ENCODE assay signal across 33 cellular contexts in the genomic region with DNA sequence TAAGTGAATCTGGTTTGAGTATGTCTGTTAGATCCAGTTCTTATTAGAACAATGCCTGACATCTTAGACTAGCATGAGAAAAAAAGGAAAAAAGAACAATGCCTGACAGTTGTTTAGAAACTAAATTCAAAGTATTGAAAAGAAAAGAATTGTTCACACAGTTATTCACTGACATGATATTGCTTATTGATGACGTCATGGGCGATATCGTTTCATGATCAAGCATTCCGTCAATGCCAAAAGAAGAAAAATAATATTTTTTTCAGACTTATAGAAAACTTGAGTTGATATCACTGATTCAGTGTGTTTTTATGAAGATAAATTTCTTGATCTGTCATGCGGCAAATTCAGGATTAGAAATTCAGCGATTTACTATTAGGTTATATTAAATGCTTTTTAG.
A peak's percentile ranks its signal among the peaks of the same experiment; 100 is the strongest.
DNase-seq lines count a peak whose midpoint lies in the region; ATAC-seq, FAIRE-seq and TF ChIP-seq lines count a peak whose summit lies in the region.
"Had no signal": no experiment of that assay in that cellular context is flagged by ENCODE, and none has a peak within 500 bp of the region (broad histone marks: within the 10 kb centered on the region; RNA-seq: fewer than 3 reads in every experiment).

No MANE protein-coding gene starts in this region.

- H3K27ac ChIP-seq in HepG2 (ENCODE audit: extremely low read length, insufficient read depth, low read length), result no peak overlapping the region
- no peak overlapping the region for H3K27ac ChIP-seq in right lobe of liver
- no peak overlapping the region for H3K27ac ChIP-seq in K562 (ENCODE audit: extremely low read depth, low read depth, low read length)
- H3K27ac ChIP-seq: 22Rv1; A549; BLaER1; BLaER1 treated with 17β-estradiol and CSF1 and Interleukin-3, amounts not matched to agents 10 nM and 100 nM; C4-2B had no signal

- H3K4me3 ChIP-seq in HepG2 (replicated peaks in 1 of 3; ENCODE audit: insufficient read depth in 1 of 3, low read depth in 2 of 3, low read length in 3 of 3) (no peak overlapping the region), right lobe of liver (no peak overlapping the region), K562 (no peak overlapping the region)
- H3K4me3 ChIP-seq: A549; BLaER1; BLaER1 treated with 17β-estradiol and CSF1 and Interleukin-3, amounts not matched to agents 10 nM and 100 nM had no signal

- H3K9ac ChIP-seq in HepG2 (ENCODE audit: insufficient read depth, low read depth, low read length) (no peak overlapping the region), K562 (ENCODE audit: insufficient read depth in 1 of 2, low read depth in 2 of 2, low read length in 2 of 2) (no peak overlapping the region)
- H3K9ac ChIP-seq: BLaER1; BLaER1 treated with 17β-estradiol and CSF1 and Interleukin-3, amounts not matched to agents 10 nM and 100 nM had no signal

- CTCF ChIA-PET in HepG2 (lab: Yijun Ruan, JAX; ENCODE audit: low intra/inter-chr PET ratio, low total read pairs) (no interaction called here), K562 (lab: Yijun Ruan, JAX; ENCODE audit: low intra/inter-chr PET ratio) (no interaction called here)

- H3K36me3 ChIP-seq in HepG2 (replicated peaks in 1 of 2; ENCODE audit: control insufficient read depth in 1 of 2, insufficient read depth in 2 of 2, low read length in 2 of 2) (no peaks in the 10 kb centered on the region), right lobe of liver (no peaks in the 10 kb centered on the region), K562 (ENCODE audit: control insufficient read depth, insufficient read depth, low read length) (no peaks in the 10 kb centered on the region)
- H3K36me3 ChIP-seq: BE2C; BLaER1; BLaER1 treated with 17β-estradiol and CSF1 and Interleukin-3, amounts not matched to agents 10 nM and 100 nM had no signal

- TF ChIP-seq CTCF in HepG2 (CRISPR knock-in tag; IDR thresholded peaks at IDR 0.05) (no peak), right lobe of liver (IDR thresholded peaks at IDR 0.05) (no peak), K562 (IDR thresholded peaks at IDR 0.05 in 2 of 3, conservative IDR thresholded peaks at IDR 0.05 in 1 of 3; ENCODE audit: insufficient read depth in 2 of 3, low read depth in 1 of 3, low read length in 3 of 3) (no peak)

- no peak overlapping the region for H3K4me2 ChIP-seq in HepG2 (ENCODE audit: low read depth, low read length)
- H3K4me2 ChIP-seq in K562 (ENCODE audit: insufficient read depth, low read length), result no peak overlapping the region
- H3K4me2 ChIP-seq: A549; BLaER1; BLaER1 treated with 17β-estradiol and CSF1 and Interleukin-3, amounts not matched to agents 10 nM and 100 nM had no signal

- 94% methylated on average over 6 of the region's 6 CpGs for WGBS in HepG2 (ENCODE audit: low lambda C conversion rate)
- 96% methylated on average over 6 of the region's 6 CpGs for WGBS in right lobe of liver (ENCODE audit: insufficient coverage, low coverage, low lambda C conversion rate, missing lambda C conversion rate)
- WGBS in K562 (ENCODE audit: insufficient coverage, low coverage, missing lambda C conversion rate), result 20% methylated on average over 6 of the region's 6 CpGs

- no peak for ATAC-seq in HepG2
- no peak for ATAC-seq in right lobe of liver
- no peak for ATAC-seq in K562
- ATAC-seq in GM21786 (IDR thresholded peaks at IDR 0.05; ENCODE audit: unreplicated experiment), result no peak
- ATAC-seq: A549; CD8-positive, alpha-beta T cell had no signal

- intact Hi-C loops in HepG2 (cut with micrococcal nuclease; ENCODE audit: unreplicated experiment), result no loop called here
- intact Hi-C loops in right lobe of liver (cut with DNase I), result no loop called here
- intact Hi-C loops in K562 (cut with micrococcal nuclease), result no loop called here

- in situ Hi-C loops in HepG2 (cut with HindIII; ENCODE audit: extremely low pct_ligation_motif_present, low pct_unique_long_range_greater_than_20kb), result no loop called here
- in situ Hi-C loops in K562 (cut with MboI), result no loop called here

- TF ChIP-seq EP300 in HepG2 (IDR thresholded peaks at IDR 0.05; ENCODE audit: low read depth in 2 of 2, low read length in 2 of 2), result no peak
- TF ChIP-seq EP300 in HepG2 (CRISPR knock-in tag; IDR thresholded peaks at IDR 0.05; ENCODE audit: borderline replicate concordance), result no peak
- no peak for TF ChIP-seq EP300 in K562 (IDR thresholded peaks at IDR 0.05; ENCODE audit: low read length)

- H3K4me1 ChIP-seq in HepG2 (ENCODE audit: insufficient read depth, low read length) (no peaks in the 10 kb centered on the region), right lobe of liver (no peaks in the 10 kb centered on the region), K562 (replicated peaks in 1 of 2; ENCODE audit: control insufficient read depth in 2 of 2, insufficient read depth in 2 of 2, low read length in 2 of 2) (no peaks in the 10 kb centered on the region)
- H3K4me1 ChIP-seq: A549; BE2C; BLaER1; BLaER1 treated with 17β-estradiol and CSF1 and Interleukin-3, amounts not matched to agents 10 nM and 100 nM; Caco-2 had no signal

- TF ChIP-seq POLR2A in HepG2 (IDR thresholded peaks at IDR 0.05; ENCODE audit: insufficient read depth in 1 of 2, low read depth in 2 of 2, low read length in 2 of 2) (no peak), right lobe of liver (IDR thresholded peaks at IDR 0.05) (no peak), H54 (IDR thresholded peaks at IDR 0.05; ENCODE audit: low read depth, low read length) (no peak), K562 (conservative IDR thresholded peaks at IDR 0.05) (no peak)

- DNase-seq in HepG2 (ENCODE audit: low spot score) (no peak), right lobe of liver (no peak), H54 (ENCODE audit: insufficient read length, low spot score) (no peak), K562 (ENCODE audit: extremely low read depth in 1 of 4, low spot score in 3 of 4) (no peak), NCI-H2171 treated with DMSO at 0.1 percent for 48 hours (lab: John Stamatoyannopoulos, UW) (no peak)
- DNase-seq: 8988T; ACHN; AML-193; BE2C; C1 segment of cervical spinal cord; Caco-2; Calu3; CD4-positive, alpha-beta memory T cell; CD4-positive, alpha-beta T cell; CD4-positive, CD25-positive, alpha-beta regulatory T cell; CD8-positive, alpha-beta memory T cell; CD8-positive, alpha-beta T cell; COR-L47; DMS 273 treated with DMSO at 0.1 percent for 48 hours; DMS153; DMS53; DMS79; DMS79 treated with DMSO at 0.1 percent for 48 hours; DND-41; EL had no signal

- POLR2A ChIA-PET in HepG2 (lab: Yijun Ruan, JAX), result no interaction called here
- POLR2A ChIA-PET in K562 (lab: Yijun Ruan, JAX), result no interaction called here

- H3K79me2 ChIP-seq in HepG2 (ENCODE audit: insufficient read depth, low read length) (no peaks in the 10 kb centered on the region), K562 (ENCODE audit: control insufficient read depth, insufficient read depth, low read length) (no peaks in the 10 kb centered on the region)

- H4K20me1 ChIP-seq in HepG2 (ENCODE audit: insufficient read depth, low read length) (no peaks in the 10 kb centered on the region), K562 (replicated peaks; ENCODE audit: control insufficient read depth, insufficient read depth, low read length) (no peaks in the 10 kb centered on the region)
- H4K20me1 ChIP-seq: BLaER1; BLaER1 treated with 17β-estradiol and CSF1 and Interleukin-3, amounts not matched to agents 10 nM and 100 nM had no signal

- H3K9me3 ChIP-seq in HepG2 (ENCODE audit: low read length) (peaks cover 4% of the 10 kb centered on the region; the same call in 1 of the 2 replicates), right lobe of liver (peaks cover 0 to 5% (median 0%) of the 10 kb centered on the region in 4 donors), K562 (replicated peaks; ENCODE audit: control insufficient read depth, insufficient read depth, low read depth, low read length) (no peaks in the 10 kb centered on the region)
- H3K9me3 ChIP-seq: A549, BE2C, BLaER1, Caco-2 had no signal

- no peaks in the 10 kb centered on the region for H3K27me3 ChIP-seq in HepG2 (ENCODE audit: control insufficient read depth in 1 of 2, insufficient read depth in 2 of 2, low read length in 2 of 2)
- H3K27me3 ChIP-seq in right lobe of liver, result no peaks in the 10 kb centered on the region
- H3K27me3 ChIP-seq in K562 (ENCODE audit: control insufficient read depth in 2 of 2, insufficient read depth in 2 of 2, low read length in 2 of 2), result no peaks in the 10 kb centered on the region
- H3K27me3 ChIP-seq: BE2C; BLaER1; BLaER1 treated with 17β-estradiol and CSF1 and Interleukin-3, amounts not matched to agents 10 nM and 100 nM had no signal

- H3K9me1 ChIP-seq in K562 (ENCODE audit: control insufficient read depth, insufficient read depth, low read length), result no peaks in the 10 kb centered on the region

- FAIRE-seq in HepG2 (lab: Jason Lieb, UNC), result peak; percentile 36
- FAIRE-seq in H54 (lab: Jason Lieb, UNC), result peak; percentile 55
- FAIRE-seq in K562 (lab: Jason Lieb, UNC), result no peak
- FAIRE-seq: A204.1, D721Med had no signal

- H2AFZ ChIP-seq in HepG2 (ENCODE audit: low read length) (no peak overlapping the region), K562 (ENCODE audit: low read depth, low read length) (no peak overlapping the region)

- TF ChIP-seq RAD21 in HepG2 (CRISPR knock-in tag; IDR thresholded peaks at IDR 0.05) (no peak), K562 (CRISPR knock-in tag; conservative IDR thresholded peaks at IDR 0.05 in 1 of 2, IDR thresholded peaks at IDR 0.05 in 1 of 2) (no peak)

- BruUV-seq in HepG2 (replicated peaks; lab: Mats Ljungman, UMichigan) (no TSS peak), K562 (replicated peaks; lab: Mats Ljungman, UMichigan) (no TSS peak)

TF ChIP-seq in HepG2, 621 proteins besides CTCF, POLR2A, EP300 and RAD21:
- TF ChIP-seq ATF7 (IDR thresholded peaks at IDR 0.05), result peak; percentile 45
- no peak for TF ChIP-seq ATF7 (CRISPR knock-in tag; IDR thresholded peaks at IDR 0.05)
- TF ChIP-seq SSRP1 (CRISPR knock-in tag; IDR thresholded peaks at IDR 0.05), result no peak

TF ChIP-seq in K562, 482 proteins besides CTCF, POLR2A, EP300 and RAD21:
- TF ChIP-seq SMARCC2 (IDR thresholded peaks at IDR 0.05; ENCODE audit: low read depth) (no peak), ATF1 (CRISPR knock-in tag; IDR thresholded peaks at IDR 0.05) (no peak), ATF1 (tag; IDR thresholded peaks at IDR 0.05) (peak; percentile 63), ATF3 (IDR thresholded peaks at IDR 0.05) (peak; percentile 72), ATF3 (CRISPR knock-in tag; conservative IDR thresholded peaks at IDR 0.05) (no peak), JUND (IDR thresholded peaks at IDR 0.05; ENCODE audit: borderline replicate concordance, low read depth, low read length) (no peak), JUND (tag; IDR thresholded peaks at IDR 0.05; ENCODE audit: borderline replicate concordance, low read depth, low read length) (peak; percentile 30; the same call in 1 of the 3 replicates), ESRRB (CRISPR knock-in tag; IDR thresholded peaks at IDR 0.05; ENCODE audit: borderline replicate concordance) (no peak)
TF ChIP-seq in K562: peak in this region for 3.
